10 cellular contexts compared by ENCODE assay signal in the genomic region with DNA sequence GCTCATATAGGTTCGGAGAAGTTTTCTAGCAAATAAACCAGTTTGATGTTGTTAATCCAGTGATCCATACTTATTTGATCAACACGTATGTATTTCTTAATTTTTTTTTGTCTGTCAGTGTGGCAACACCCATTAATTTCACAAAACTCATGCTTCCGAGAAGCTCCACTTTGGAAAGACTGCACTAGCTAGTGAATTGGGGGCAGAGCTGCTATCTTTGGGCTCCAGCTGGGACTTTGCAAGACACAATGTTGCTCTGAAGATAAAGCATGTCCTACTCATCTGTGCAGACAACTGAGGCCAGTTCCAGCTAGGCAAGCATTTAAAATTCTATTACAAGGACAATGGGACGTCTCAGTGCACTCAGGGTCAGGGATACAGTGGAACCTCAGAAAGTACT.
"Had no signal": no experiment of that assay in that cellular context is flagged by ENCODE, and none has a peak within 500 bp of the region (broad histone marks: within the 10 kb centered on the region; RNA-seq: fewer than 3 reads in every experiment).

No MANE protein-coding gene starts in this region.

- FAIRE-seq: H1, H54, HepG2 had no signal

- H3K27ac ChIP-seq: HL-60, KMS-11 had no signal

- H3K9ac ChIP-seq: KMS-11 had no signal

- H3K4me3 ChIP-seq: GM23338 had no signal

- ATAC-seq: GM23338, HepG2 had no signal

- H3K4me2 ChIP-seq: GM23338, KMS-11 had no signal

- H2AFZ ChIP-seq: GM23338 had no signal

- DNase-seq: H9, HCEC 1CT, IMR-90, KBM-7 had no signal
